Comparison of ENCODE assay signal across 24 cellular contexts in the genomic region with DNA sequence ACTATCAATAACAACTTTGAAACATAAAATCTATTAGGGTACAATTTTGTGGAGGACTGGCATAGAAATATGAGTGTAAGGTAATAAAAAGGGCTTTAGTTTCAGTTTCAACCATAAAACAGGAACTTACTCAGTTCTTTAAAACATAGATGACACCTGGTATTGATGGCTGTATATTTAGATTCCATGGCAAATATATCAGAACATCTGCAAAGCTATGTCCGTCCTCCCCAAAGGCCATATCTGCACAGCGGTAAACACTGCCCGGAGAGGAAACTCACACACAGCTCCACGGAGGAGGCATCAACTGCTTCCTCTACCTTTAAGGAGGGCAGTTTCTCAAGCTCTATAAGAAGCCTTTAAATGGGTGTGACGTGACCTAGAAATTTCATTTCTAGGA.
"Had no signal": no experiment of that assay in that cellular context is flagged by ENCODE, and none has a peak within 500 bp of the region (broad histone marks: within the 10 kb centered on the region; RNA-seq: fewer than 3 reads in every experiment).

No MANE protein-coding gene starts in this region.

- H3K36me3 ChIP-seq: colonic mucosa, left ventricle myocardium inferior, lower lobe of right lung, right lobe of liver, thoracic aorta, transverse colon had no signal

- H3K36me3 Mint-ChIP-seq: naive B cell; stimulated activated memory B cell treated with anti-CD40 and anti-IgM and Interleukin-4, amounts not matched to agents 10 μg/mL and 1 μg/mL and 100 μg/mL, for 72 hours had no signal

- H3K27me3 Mint-ChIP-seq: stimulated activated memory B cell treated with anti-CD40 and anti-IgM and Interleukin-4, amounts not matched to agents 10 μg/mL and 1 μg/mL and 100 μg/mL, for 72 hours had no signal

- H3K9ac ChIP-seq: parathyroid adenoma had no signal

- H3K4me2 ChIP-seq: hepatocyte had no signal

- H3K4me3 Mint-ChIP-seq: endodermal cell; nephron; stimulated activated memory B cell treated with anti-CD40 and anti-IgM and Interleukin-4, amounts not matched to agents 10 μg/mL and 1 μg/mL and 100 μg/mL, for 72 hours; stimulated activated naive CD8-positive, alpha-beta T cell treated with anti-CD3 and anti-CD28 coated beads, Interleukin-15, amount 100 ng/mL, for 72 hours had no signal

- H3K27ac Mint-ChIP-seq: endodermal cell; nephron; stimulated activated memory B cell treated with anti-CD40 and anti-IgM and Interleukin-4, amounts not matched to agents 10 μg/mL and 1 μg/mL and 100 μg/mL, for 72 hours; stimulated activated naive CD8-positive, alpha-beta T cell treated with anti-CD3 and anti-CD28 coated beads, Interleukin-15, amount 100 ng/mL, for 72 hours had no signal

- H3K4me1 ChIP-seq: colonic mucosa, foreskin keratinocyte, left ventricle myocardium inferior, lower lobe of right lung, parathyroid adenoma, psoas muscle, right lobe of liver, transverse colon had no signal

- H3K27ac ChIP-seq: colonic mucosa, foreskin keratinocyte, hepatocyte, left ventricle myocardium inferior, lower lobe of right lung, parathyroid adenoma, psoas muscle, right lobe of liver, thoracic aorta, transverse colon had no signal

- DNase-seq: colonic mucosa; dermis blood vessel endothelial cell; endodermal cell; erythroblast; foreskin keratinocyte; kidney; left cardiac atrium; left ventricle myocardium inferior; lower lobe of right lung; mesenchymal stem cell; naive B cell; occipital lobe; psoas muscle; retina; right lobe of liver; stimulated activated CD4-positive, alpha-beta T cell treated with anti-CD3 and anti-CD28 coated beads, Interleukin-1b, Interleukin-23, amount 100 ng/mL, for 48 hours; stimulated activated CD4-positive, alpha-beta T cell treated with anti-CD3 and anti-CD28 coated beads, Interleukin-4, amount 100 ng/mL, for 24 hours; stimulated activated naive CD8-positive, alpha-beta T cell treated with anti-CD3 and anti-CD28 coated beads, Interleukin-15, amount 100 ng/mL, for 72 hours; transverse colon had no signal

- H3K27me3 ChIP-seq: colonic mucosa, foreskin keratinocyte, hepatocyte, right lobe of liver, transverse colon had no signal

- H3K79me2 ChIP-seq: hepatocyte, parathyroid adenoma had no signal

- H2AFZ ChIP-seq: hepatocyte, parathyroid adenoma had no signal

- H3K4me1 Mint-ChIP-seq: endodermal cell; nephron; stimulated activated memory B cell treated with anti-CD40 and anti-IgM and Interleukin-4, amounts not matched to agents 10 μg/mL and 1 μg/mL and 100 μg/mL, for 72 hours; stimulated activated naive CD8-positive, alpha-beta T cell treated with anti-CD3 and anti-CD28 coated beads, Interleukin-15, amount 100 ng/mL, for 72 hours had no signal

- H3K4me3 ChIP-seq: colonic mucosa, hepatocyte, left ventricle myocardium inferior, lower lobe of right lung, psoas muscle, right lobe of liver, thoracic aorta, transverse colon had no signal

- ATAC-seq: foreskin keratinocyte; left cardiac atrium; lower lobe of right lung; psoas muscle; right lobe of liver; stimulated activated memory B cell treated with anti-CD40 and anti-IgM and Interleukin-4, amounts not matched to agents 10 μg/mL and 1 μg/mL and 100 μg/mL, for 72 hours; stimulated activated naive CD8-positive, alpha-beta T cell treated with anti-CD3 and anti-CD28 coated beads, Interleukin-15, amount 100 ng/mL, for 72 hours had no signal

- H3K9me3 ChIP-seq: colonic mucosa, right lobe of liver, transverse colon had no signal
